ENCODE assay signal across 1 cellular context in the genomic region with DNA sequence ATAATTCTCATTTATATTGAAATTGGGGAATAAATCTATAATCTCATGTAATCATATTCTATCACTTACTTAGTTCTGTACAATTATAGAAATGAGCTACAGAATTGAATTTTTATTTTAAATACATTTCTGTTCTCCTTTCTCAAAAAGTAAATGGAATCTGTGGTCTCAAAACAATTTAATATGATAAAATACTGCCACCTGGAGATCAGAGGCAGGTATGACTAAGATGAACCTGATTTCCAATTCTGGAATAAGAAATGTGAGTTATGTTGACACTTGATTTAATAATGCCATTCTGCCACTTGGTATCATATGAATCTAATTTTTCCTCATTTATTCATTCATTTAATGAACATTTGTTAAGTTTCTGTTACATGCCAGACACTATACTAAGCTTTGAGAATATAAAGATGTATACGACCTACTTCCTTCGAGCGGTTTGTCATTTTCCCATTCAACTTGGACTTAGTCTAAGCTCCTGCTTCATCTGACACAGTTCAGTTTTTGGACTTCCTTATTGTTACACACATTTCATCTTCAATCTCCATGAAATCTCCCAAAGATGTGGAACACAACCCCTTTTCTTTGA.
A peak's percentile ranks its signal among the peaks of the same experiment; 100 is the strongest.
TF ChIP-seq lines count a peak whose summit lies in the region.

No MANE protein-coding gene starts in this region.

TF ChIP-seq in HEK293, 187 proteins besides CTCF, POLR2A, EP300 and RAD21:
- TF ChIP-seq ZNF654 (tag by site-specific recombination; IDR thresholded peaks at IDR 0.05; ENCODE audit: low read depth) (peak; percentile 75), ZNF837 (tag by site-specific recombination; IDR thresholded peaks at IDR 0.05) (no peak)
- TF ChIP-seq, protein P1, sequence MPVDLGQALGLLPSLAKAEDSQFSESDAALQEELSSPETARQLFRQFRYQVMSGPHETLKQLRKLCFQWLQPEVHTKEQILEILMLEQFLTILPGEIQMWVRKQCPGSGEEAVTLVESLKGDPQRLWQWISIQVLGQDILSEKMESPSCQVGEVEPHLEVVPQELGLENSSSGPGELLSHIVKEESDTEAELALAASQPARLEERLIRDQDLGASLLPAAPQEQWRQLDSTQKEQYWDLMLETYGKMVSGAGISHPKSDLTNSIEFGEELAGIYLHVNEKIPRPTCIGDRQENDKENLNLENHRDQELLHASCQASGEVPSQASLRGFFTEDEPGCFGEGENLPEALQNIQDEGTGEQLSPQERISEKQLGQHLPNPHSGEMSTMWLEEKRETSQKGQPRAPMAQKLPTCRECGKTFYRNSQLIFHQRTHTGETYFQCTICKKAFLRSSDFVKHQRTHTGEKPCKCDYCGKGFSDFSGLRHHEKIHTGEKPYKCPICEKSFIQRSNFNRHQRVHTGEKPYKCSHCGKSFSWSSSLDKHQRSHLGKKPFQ (tag by site-specific recombination; IDR thresholded peaks at IDR 0.05): no peak
